Comparison of ENCODE assay signal across 29 cellular contexts in the genomic region with DNA sequence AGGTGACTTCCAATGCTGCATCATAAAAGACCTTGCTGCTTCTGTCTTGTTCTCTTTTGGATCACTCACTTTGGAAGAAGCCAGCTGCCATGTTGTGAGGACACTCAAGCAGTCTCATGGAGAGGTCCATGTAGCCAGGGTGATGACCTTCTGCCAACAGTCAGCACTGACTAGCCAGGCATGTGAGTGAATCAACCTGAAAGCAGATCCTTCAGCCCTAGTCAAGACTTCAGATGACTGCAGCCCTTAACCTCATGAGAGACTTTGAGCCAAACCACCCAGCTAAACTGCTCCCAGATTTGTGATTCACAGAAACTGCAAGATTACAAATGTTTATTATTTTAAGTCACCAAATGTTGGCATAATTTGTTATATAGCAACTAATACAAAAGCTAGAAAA.
"Had no signal": no experiment of that assay in that cellular context is flagged by ENCODE, and none has a peak within 500 bp of the region (broad histone marks: within the 10 kb centered on the region; RNA-seq: fewer than 3 reads in every experiment).

No MANE protein-coding gene starts in this region.

- ATAC-seq: activated CD4-positive, alpha-beta T cell treated with anti-CD3 and anti-CD28 coated beads for 36 hours; effector memory CD8-positive, alpha-beta T cell; gastrocnemius medialis; mucosa of descending colon; sciatic nerve; stimulated activated memory B cell treated with anti-CD40 and anti-IgM and Interleukin-4, amounts not matched to agents 10 μg/mL and 1 μg/mL and 100 μg/mL, for 72 hours had no signal

- H3K4me3 ChIP-seq: adrenal gland, gastrocnemius medialis, left ventricle myocardium inferior, lung, mucosa of descending colon, stomach, suprapubic skin, tibial artery had no signal

- DNase-seq: activated CD4-positive, alpha-beta T cell treated with anti-CD3 and anti-CD28 coated beads for 36 hours; activated CD4-positive, CD25-positive, alpha-beta regulatory T cell; activated effector memory CD4-positive, alpha-beta T cell treated with anti-CD3 and anti-CD28 coated beads, Interleukin-2, amount 50 U/mL, for 16 hours; activated naive CD4-positive, alpha-beta T cell treated with anti-CD3 and anti-CD28 coated beads for 36 hours; activated naive CD8-positive, alpha-beta T cell treated with anti-CD3 and anti-CD28 coated beads for 36 hours; activated T-cell treated with anti-CD3 and anti-CD28 coated beads for 4 hours; activated T-cell treated with anti-CD3 and anti-CD28 coated beads, Interleukin-2, amount 50 U/mL, for 72 hours; adrenal gland; aorta; cortex of kidney; effector memory CD8-positive, alpha-beta T cell; erythroblast; gastrocnemius medialis; glutamatergic neuron; left ventricle myocardium inferior; mucosa of descending colon; retina; small intestine; stimulated activated CD4-positive, alpha-beta T cell treated with anti-CD3 and anti-CD28 coated beads, Interleukin-4, amount 100 ng/mL, for 24 hours; stomach; T-helper 2 cell; tibial artery had no signal

- H3K27me3 ChIP-seq: gastrocnemius medialis had no signal

- H3K36me3 ChIP-seq: adrenal gland, gastrocnemius medialis, left ventricle myocardium inferior, stomach, suprapubic skin, tibial artery had no signal

- H3K9me3 ChIP-seq: adrenal gland, gastrocnemius medialis, mucosa of descending colon, suprapubic skin, tibial artery had no signal

- H3K36me3 Mint-ChIP-seq: activated naive CD8-positive, alpha-beta T cell treated with anti-CD3 and anti-CD28 coated beads for 36 hours; brain; stimulated activated memory B cell treated with anti-CD40 and anti-IgM and Interleukin-4, amounts not matched to agents 10 μg/mL and 1 μg/mL and 100 μg/mL, for 72 hours had no signal

- H3K27ac Mint-ChIP-seq: activated CD4-positive, alpha-beta T cell treated with anti-CD3 and anti-CD28 coated beads for 36 hours; activated naive CD4-positive, alpha-beta T cell treated with anti-CD3 and anti-CD28 coated beads for 36 hours; activated naive CD8-positive, alpha-beta T cell treated with anti-CD3 and anti-CD28 coated beads for 36 hours; activated T-cell treated with anti-CD3 and anti-CD28 coated beads, Interleukin-2, amount 50 U/mL, for 72 hours; brain; effector memory CD8-positive, alpha-beta T cell; nephron; progenitor cell of endocrine pancreas; stimulated activated memory B cell treated with anti-CD40 and anti-IgM and Interleukin-4, amounts not matched to agents 10 μg/mL and 1 μg/mL and 100 μg/mL, for 72 hours had no signal

- H3K4me3 Mint-ChIP-seq: activated CD4-positive, alpha-beta T cell treated with anti-CD3 and anti-CD28 coated beads for 36 hours; activated naive CD4-positive, alpha-beta T cell treated with anti-CD3 and anti-CD28 coated beads for 36 hours; activated naive CD8-positive, alpha-beta T cell treated with anti-CD3 and anti-CD28 coated beads for 36 hours; activated T-cell treated with anti-CD3 and anti-CD28 coated beads, Interleukin-2, amount 50 U/mL, for 72 hours; brain; effector memory CD8-positive, alpha-beta T cell; nephron; stimulated activated memory B cell treated with anti-CD40 and anti-IgM and Interleukin-4, amounts not matched to agents 10 μg/mL and 1 μg/mL and 100 μg/mL, for 72 hours had no signal

- H3K9me3 Mint-ChIP-seq: activated naive CD4-positive, alpha-beta T cell treated with anti-CD3 and anti-CD28 coated beads for 36 hours; activated naive CD8-positive, alpha-beta T cell treated with anti-CD3 and anti-CD28 coated beads for 36 hours; effector memory CD8-positive, alpha-beta T cell; stimulated activated memory B cell treated with anti-CD40 and anti-IgM and Interleukin-4, amounts not matched to agents 10 μg/mL and 1 μg/mL and 100 μg/mL, for 72 hours had no signal

- H3K27ac ChIP-seq: adrenal gland, gastrocnemius medialis, left ventricle myocardium inferior, stomach, suprapubic skin, tibial artery had no signal

- H3K4me1 ChIP-seq: adrenal gland, left ventricle myocardium inferior, stomach, tibial artery had no signal

- H3K4me1 Mint-ChIP-seq: activated CD4-positive, alpha-beta T cell treated with anti-CD3 and anti-CD28 coated beads for 36 hours; activated naive CD8-positive, alpha-beta T cell treated with anti-CD3 and anti-CD28 coated beads for 36 hours had no signal
